1 cellular context compared by ENCODE assay signal in the genomic region with DNA sequence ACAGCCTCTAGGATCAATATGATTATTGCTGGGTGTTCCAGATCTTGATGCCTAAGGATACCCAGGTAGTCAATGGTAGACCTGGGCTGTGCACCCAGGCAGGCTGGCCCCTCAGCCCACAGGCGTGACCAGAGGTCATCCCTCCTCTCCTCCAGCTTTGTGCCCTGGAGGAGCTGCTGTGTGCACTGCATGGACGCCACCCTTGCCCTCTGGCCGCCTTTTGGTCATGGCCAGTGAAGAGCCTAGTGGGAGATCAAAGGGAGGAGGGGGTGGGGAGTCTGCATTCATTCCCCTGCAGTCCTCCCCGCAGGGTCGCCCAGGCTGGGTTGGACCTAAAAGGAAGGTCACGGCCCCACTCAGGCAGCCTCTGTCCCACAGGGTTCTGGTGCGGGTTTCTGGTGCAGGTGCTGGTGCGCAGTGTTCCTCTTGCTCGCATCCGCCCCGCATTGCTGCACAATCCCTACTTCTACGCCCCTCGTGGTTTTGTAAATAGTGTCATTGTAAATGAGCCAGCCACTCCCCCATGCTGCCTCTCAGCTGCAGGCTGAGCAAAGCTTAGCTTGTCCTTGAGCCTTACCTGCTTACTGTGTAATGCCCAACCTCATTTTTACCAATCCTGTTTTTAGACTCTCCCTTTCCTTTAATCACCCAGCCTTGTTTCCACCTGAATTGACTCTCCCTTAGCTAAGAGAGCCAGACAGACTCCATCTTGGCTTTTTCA.
TF ChIP-seq lines count a peak whose summit lies in the region.

No MANE protein-coding gene starts in this region.

TF ChIP-seq in HepG2, 621 proteins besides CTCF, POLR2A, EP300 and RAD21 (continued from another document and continues in another):
- TF ChIP-seq GFI1 (CRISPR knock-in tag; IDR thresholded peaks at IDR 0.05; ENCODE audit: borderline replicate concordance) = peak; percentile 79
- TF ChIP-seq ZGPAT (CRISPR knock-in tag; IDR thresholded peaks at IDR 0.05) = peak; percentile 100
- TF ChIP-seq ZNF232 (CRISPR knock-in tag; IDR thresholded peaks at IDR 0.05; ENCODE audit: borderline replicate concordance) = peak; percentile 98
- no peak for TF ChIP-seq GRHL1 (CRISPR knock-in tag; conservative IDR thresholded peaks at IDR 0.05)
- TF ChIP-seq ZNF558 (CRISPR knock-in tag; IDR thresholded peaks at IDR 0.05; ENCODE audit: borderline replicate concordance) = no peak; the same call in none of the 2 replicates
- TF ChIP-seq HMGXB3 (CRISPR knock-in tag; IDR thresholded peaks at IDR 0.05; ENCODE audit: borderline replicate concordance) = peak; percentile 19; the same call in 1 of the 2 replicates
- TF ChIP-seq ZNF343 (CRISPR knock-in tag; IDR thresholded peaks at IDR 0.05) = peak; percentile 99
- TF ChIP-seq TBX3 (IDR thresholded peaks at IDR 0.05; ENCODE audit: borderline replicate concordance) = peak; percentile 80
- peak; percentile 81; the same call in 1 of the 2 replicates for TF ChIP-seq ZNF318 (CRISPR knock-in tag; IDR thresholded peaks at IDR 0.05)
- peak; percentile 96 for TF ChIP-seq TGIF2 (CRISPR knock-in tag; IDR thresholded peaks at IDR 0.05)
- TF ChIP-seq GTF3A (CRISPR knock-in tag; conservative IDR thresholded peaks at IDR 0.05) = peak; percentile 97
- TF ChIP-seq DMAP1 (CRISPR knock-in tag; IDR thresholded peaks at IDR 0.05) = peak; percentile 93
- peak; percentile 88 for TF ChIP-seq ZNF431 (CRISPR knock-in tag; IDR thresholded peaks at IDR 0.05; ENCODE audit: borderline replicate concordance, low read depth)
- TF ChIP-seq ZNF790 (CRISPR knock-in tag; IDR thresholded peaks at IDR 0.05; ENCODE audit: borderline replicate concordance) = no peak; the same call in 1 of the 2 replicates
- peak; percentile 38; the same call in 1 of the 2 replicates for TF ChIP-seq MTF1 (CRISPR knock-in tag; IDR thresholded peaks at IDR 0.05)
- peak; percentile 22; the same call in 1 of the 2 replicates for TF ChIP-seq TSC22D2 (CRISPR knock-in tag; IDR thresholded peaks at IDR 0.05; ENCODE audit: borderline replicate concordance)
- TF ChIP-seq ZNF501 (CRISPR knock-in tag; IDR thresholded peaks at IDR 0.05) = peak; percentile 99
- TF ChIP-seq MXI1 (IDR thresholded peaks at IDR 0.05; ENCODE audit: borderline replicate concordance, low read depth, low read length) = peak; percentile 80; the same call in 2 of the 3 replicates
- peak; percentile 74 for TF ChIP-seq ZNF143 (CRISPR knock-in tag; IDR thresholded peaks at IDR 0.05)
- no peak for TF ChIP-seq ZEB1 (IDR thresholded peaks at IDR 0.05; ENCODE audit: insufficient replicate concordance, low read depth)
- TF ChIP-seq PTBP1 (IDR thresholded peaks at IDR 0.05; ENCODE audit: low read depth, low read length, poor library complexity, severe bottlenecking) = peak; percentile 95
- TF ChIP-seq GPBP1L1 (CRISPR knock-in tag; IDR thresholded peaks at IDR 0.05) = no peak
- TF ChIP-seq SOX6 (IDR thresholded peaks at IDR 0.05) = no peak
- TF ChIP-seq SOX6 (CRISPR knock-in tag; IDR thresholded peaks at IDR 0.05) = peak; percentile 98
- peak; percentile 99 for TF ChIP-seq TBX2 (CRISPR knock-in tag; IDR thresholded peaks at IDR 0.05; ENCODE audit: borderline replicate concordance)
- peak in 1 of 2 experiments; percentile 59; a peak in 1 of 4 replicates for TF ChIP-seq REST (IDR thresholded peaks at IDR 0.05; ENCODE audit: borderline replicate concordance in 1 of 2, low read depth in 1 of 2, low read length in 2 of 2)
- TF ChIP-seq ZNF543 (CRISPR knock-in tag; IDR thresholded peaks at IDR 0.05) = peak; percentile 98
- TF ChIP-seq, protein P1, sequence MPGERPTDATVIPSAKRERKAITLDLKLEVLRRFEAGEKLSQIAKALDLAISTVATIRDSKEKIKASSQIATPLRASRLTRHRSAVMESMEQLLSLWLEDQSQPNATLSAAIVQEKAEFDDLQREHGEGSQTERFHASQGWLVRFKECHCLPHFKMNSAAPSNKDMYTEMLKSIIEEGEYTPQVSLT (CRISPR knock-in tag; IDR thresholded peaks at IDR 0.05; ENCODE audit: borderline replicate concordance, low read depth) = no peak
- peak; percentile 95; the same call in 1 of the 2 replicates for TF ChIP-seq ZNF83 (CRISPR knock-in tag; IDR thresholded peaks at IDR 0.05; ENCODE audit: borderline replicate concordance)
- no peak for TF ChIP-seq GTF2F1 (IDR thresholded peaks at IDR 0.05; ENCODE audit: low read length)
- TF ChIP-seq BORCS8-MEF2B (CRISPR knock-in tag; IDR thresholded peaks at IDR 0.05) = peak; percentile 93
- TF ChIP-seq ATF1 (CRISPR knock-in tag; IDR thresholded peaks at IDR 0.05) = no peak; the same call in 1 of the 2 replicates
